In the genomic region with DNA sequence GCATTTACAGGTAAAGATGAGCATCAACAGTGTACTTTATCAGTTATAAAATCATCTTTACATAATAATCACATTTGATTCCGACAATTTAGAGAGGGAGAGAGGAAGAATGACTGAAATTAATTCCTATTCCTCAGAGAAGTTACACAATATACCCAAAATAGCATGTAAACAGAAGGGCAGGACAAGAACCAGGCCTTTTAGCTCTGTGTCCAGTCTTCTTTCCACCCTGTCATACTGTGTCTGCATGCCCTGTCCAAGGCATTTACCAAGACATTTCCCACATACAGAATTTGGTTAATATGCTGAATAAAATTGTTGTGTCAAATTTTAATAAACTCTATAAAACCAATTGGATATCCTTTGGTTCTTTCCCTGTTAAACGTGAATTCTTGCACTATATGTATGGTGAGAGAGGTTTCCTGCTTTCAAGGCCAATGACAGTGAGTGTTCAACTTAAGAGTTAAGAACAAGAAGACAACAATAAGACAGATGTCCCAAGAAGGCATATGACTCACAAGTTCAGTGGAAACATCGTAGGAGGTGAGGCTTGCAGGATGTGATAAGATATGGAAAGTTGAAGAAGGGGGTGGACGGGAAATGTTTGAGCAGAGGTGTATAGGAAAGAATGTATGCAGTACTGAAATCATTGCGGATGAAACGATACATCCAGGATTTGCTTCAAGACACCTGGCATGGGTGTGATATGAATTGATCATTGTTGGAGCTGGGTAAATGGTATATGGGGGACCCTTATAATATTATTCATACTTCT, we compare ENCODE assay signal across 1 cellular context.
A peak's percentile ranks its signal among the peaks of the same experiment; 100 is the strongest.
TF ChIP-seq lines count a peak whose summit lies in the region.

No MANE protein-coding gene starts in this region.

TF ChIP-seq in K562, 482 proteins besides CTCF, POLR2A, EP300 and RAD21 (continued from another document and continues in another):
- TF ChIP-seq, protein P1, sequence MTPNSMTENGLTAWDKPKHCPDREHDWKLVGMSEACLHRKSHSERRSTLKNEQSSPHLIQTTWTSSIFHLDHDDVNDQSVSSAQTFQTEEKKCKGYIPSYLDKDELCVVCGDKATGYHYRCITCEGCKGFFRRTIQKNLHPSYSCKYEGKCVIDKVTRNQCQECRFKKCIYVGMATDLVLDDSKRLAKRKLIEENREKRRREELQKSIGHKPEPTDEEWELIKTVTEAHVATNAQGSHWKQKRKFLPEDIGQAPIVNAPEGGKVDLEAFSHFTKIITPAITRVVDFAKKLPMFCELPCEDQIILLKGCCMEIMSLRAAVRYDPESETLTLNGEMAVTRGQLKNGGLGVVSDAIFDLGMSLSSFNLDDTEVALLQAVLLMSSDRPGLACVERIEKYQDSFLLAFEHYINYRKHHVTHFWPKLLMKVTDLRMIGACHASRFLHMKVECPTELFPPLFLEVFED (CRISPR knock-in tag; conservative IDR thresholded peaks at IDR 0.05) = peak; percentile 98
- TF ChIP-seq, protein P2, sequence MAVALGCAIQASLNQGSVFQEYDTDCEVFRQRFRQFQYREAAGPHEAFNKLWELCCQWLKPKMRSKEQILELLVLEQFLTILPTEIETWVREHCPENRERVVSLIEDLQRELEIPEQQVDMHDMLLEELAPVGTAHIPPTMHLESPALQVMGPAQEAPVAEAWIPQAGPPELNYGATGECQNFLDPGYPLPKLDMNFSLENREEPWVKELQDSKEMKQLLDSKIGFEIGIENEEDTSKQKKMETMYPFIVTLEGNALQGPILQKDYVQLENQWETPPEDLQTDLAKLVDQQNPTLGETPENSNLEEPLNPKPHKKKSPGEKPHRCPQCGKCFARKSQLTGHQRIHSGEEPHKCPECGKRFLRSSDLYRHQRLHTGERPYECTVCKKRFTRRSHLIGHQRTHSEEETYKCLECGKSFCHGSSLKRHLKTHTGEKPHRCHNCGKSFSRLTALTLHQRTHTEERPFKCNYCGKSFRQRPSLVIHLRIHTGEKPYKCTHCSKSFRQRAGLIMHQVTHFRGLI (CRISPR knock-in tag; IDR thresholded peaks at IDR 0.05) = peak; percentile 62; the same call in 1 of the 2 replicates
- TF ChIP-seq FOXM1 (IDR thresholded peaks at IDR 0.05; ENCODE audit: low read depth) = peak; percentile 93
- TF ChIP-seq FOXM1 (CRISPR knock-in tag; IDR thresholded peaks at IDR 0.05; ENCODE audit: low read depth) = no peak
- TF ChIP-seq ERF (CRISPR knock-in tag; IDR thresholded peaks at IDR 0.05) = 0 out of 2 replicates have a peak, but pooled peaks have one; percentile 23
- TF ChIP-seq SLC30A9 (CRISPR knock-in tag; IDR thresholded peaks at IDR 0.05) = no peak
- TF ChIP-seq ZNF830 (CRISPR knock-in tag; IDR thresholded peaks at IDR 0.05) = no peak
- no peak for TF ChIP-seq ZNF217 (CRISPR knock-in tag; IDR thresholded peaks at IDR 0.05)
- TF ChIP-seq ZNF175 (CRISPR knock-in tag; IDR thresholded peaks at IDR 0.05; ENCODE audit: low read depth) = peak; percentile 69
- TF ChIP-seq DACH1 (IDR thresholded peaks at IDR 0.05; ENCODE audit: partially characterized antibody) = peak; percentile 5
- peak; percentile 49; the same call in 1 of the 2 replicates for TF ChIP-seq ZKSCAN1 (IDR thresholded peaks at IDR 0.05; ENCODE audit: low read depth, low read length)
- no peak for TF ChIP-seq NR4A1 (CRISPR knock-in tag; IDR thresholded peaks at IDR 0.05)
- peak; percentile 37; the same call in 1 of the 2 replicates for TF ChIP-seq NR4A1 (tag; IDR thresholded peaks at IDR 0.05)
- peak; percentile 78 for TF ChIP-seq CXXC5 (CRISPR knock-in tag; IDR thresholded peaks at IDR 0.05)
- TF ChIP-seq NFIC (IDR thresholded peaks at IDR 0.05) = peak; percentile 88
- TF ChIP-seq FOSL1 (tag; conservative IDR thresholded peaks at IDR 0.05) = peak; percentile 100
- peak; percentile 69; the same call in 1 of the 2 replicates for TF ChIP-seq ZNF311 (CRISPR knock-in tag; IDR thresholded peaks at IDR 0.05)
- TF ChIP-seq, protein P3, sequence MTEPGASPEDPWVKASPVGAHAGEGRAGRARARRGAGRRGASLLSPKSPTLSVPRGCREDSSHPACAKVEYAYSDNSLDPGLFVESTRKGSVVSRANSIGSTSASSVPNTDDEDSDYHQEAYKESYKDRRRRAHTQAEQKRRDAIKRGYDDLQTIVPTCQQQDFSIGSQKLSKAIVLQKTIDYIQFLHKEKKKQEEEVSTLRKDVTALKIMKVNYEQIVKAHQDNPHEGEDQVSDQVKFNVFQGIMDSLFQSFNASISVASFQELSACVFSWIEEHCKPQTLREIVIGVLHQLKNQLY (CRISPR knock-in tag; conservative IDR thresholded peaks at IDR 0.05) = 0 out of 4 replicates have a peak, but pooled peaks of 1 of the 2 experiments have one; percentile 71
- TF ChIP-seq, protein P4, sequence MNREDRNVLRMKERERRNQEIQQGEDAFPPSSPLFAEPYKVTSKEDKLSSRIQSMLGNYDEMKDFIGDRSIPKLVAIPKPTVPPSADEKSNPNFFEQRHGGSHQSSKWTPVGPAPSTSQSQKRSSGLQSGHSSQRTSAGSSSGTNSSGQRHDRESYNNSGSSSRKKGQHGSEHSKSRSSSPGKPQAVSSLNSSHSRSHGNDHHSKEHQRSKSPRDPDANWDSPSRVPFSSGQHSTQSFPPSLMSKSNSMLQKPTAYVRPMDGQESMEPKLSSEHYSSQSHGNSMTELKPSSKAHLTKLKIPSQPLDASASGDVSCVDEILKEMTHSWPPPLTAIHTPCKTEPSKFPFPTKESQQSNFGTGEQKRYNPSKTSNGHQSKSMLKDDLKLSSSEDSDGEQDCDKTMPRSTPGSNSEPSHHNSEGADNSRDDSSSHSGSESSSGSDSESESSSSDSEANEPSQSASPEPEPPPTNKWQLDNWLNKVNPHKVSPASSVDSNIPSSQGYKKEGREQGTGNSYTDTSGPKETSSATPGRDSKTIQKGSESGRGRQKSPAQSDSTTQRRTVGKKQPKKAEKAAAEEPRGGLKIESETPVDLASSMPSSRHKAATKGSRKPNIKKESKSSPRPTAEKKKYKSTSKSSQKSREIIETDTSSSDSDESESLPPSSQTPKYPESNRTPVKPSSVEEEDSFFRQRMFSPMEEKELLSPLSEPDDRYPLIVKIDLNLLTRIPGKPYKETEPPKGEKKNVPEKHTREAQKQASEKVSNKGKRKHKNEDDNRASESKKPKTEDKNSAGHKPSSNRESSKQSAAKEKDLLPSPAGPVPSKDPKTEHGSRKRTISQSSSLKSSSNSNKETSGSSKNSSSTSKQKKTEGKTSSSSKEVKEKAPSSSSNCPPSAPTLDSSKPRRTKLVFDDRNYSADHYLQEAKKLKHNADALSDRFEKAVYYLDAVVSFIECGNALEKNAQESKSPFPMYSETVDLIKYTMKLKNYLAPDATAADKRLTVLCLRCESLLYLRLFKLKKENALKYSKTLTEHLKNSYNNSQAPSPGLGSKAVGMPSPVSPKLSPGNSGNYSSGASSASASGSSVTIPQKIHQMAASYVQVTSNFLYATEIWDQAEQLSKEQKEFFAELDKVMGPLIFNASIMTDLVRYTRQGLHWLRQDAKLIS (CRISPR knock-in tag; IDR thresholded peaks at IDR 0.05) = 0 out of 2 replicates have a peak, but pooled peaks have one; percentile 29
- peak; percentile 100 for TF ChIP-seq ARID1B (IDR thresholded peaks at IDR 0.05)
- TF ChIP-seq ZNF232 (CRISPR knock-in tag; IDR thresholded peaks at IDR 0.05) = no peak
- TF ChIP-seq, protein P5, sequence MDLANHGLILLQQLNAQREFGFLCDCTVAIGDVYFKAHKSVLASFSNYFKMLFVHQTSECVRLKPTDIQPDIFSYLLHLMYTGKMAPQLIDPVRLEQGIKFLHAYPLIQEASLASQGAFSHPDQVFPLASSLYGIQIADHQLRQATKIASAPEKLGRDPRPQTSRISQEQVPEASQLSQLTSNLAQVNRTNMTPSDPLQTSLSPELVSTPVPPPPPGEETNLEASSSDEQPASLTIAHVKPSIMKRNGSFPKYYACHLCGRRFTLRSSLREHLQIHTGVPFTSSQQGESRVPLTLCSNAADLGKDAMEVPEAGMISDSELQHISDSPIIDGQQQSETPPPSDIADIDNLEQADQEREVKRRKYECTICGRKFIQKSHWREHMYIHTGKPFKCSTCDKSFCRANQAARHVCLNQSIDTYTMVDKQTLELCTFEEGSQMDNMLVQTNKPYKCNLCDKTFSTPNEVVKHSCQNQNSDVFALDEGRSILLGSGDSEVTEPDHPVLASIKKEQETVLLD (IDR thresholded peaks at IDR 0.05) = peak; percentile 92
- TF ChIP-seq MBD2 (IDR thresholded peaks at IDR 0.05; ENCODE audit: borderline replicate concordance, low read depth) = peak; percentile 95
- TF ChIP-seq, protein P6, sequence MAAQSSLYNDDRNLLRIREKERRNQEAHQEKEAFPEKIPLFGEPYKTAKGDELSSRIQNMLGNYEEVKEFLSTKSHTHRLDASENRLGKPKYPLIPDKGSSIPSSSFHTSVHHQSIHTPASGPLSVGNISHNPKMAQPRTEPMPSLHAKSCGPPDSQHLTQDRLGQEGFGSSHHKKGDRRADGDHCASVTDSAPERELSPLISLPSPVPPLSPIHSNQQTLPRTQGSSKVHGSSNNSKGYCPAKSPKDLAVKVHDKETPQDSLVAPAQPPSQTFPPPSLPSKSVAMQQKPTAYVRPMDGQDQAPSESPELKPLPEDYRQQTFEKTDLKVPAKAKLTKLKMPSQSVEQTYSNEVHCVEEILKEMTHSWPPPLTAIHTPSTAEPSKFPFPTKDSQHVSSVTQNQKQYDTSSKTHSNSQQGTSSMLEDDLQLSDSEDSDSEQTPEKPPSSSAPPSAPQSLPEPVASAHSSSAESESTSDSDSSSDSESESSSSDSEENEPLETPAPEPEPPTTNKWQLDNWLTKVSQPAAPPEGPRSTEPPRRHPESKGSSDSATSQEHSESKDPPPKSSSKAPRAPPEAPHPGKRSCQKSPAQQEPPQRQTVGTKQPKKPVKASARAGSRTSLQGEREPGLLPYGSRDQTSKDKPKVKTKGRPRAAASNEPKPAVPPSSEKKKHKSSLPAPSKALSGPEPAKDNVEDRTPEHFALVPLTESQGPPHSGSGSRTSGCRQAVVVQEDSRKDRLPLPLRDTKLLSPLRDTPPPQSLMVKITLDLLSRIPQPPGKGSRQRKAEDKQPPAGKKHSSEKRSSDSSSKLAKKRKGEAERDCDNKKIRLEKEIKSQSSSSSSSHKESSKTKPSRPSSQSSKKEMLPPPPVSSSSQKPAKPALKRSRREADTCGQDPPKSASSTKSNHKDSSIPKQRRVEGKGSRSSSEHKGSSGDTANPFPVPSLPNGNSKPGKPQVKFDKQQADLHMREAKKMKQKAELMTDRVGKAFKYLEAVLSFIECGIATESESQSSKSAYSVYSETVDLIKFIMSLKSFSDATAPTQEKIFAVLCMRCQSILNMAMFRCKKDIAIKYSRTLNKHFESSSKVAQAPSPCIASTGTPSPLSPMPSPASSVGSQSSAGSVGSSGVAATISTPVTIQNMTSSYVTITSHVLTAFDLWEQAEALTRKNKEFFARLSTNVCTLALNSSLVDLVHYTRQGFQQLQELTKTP (IDR thresholded peaks at IDR 0.05; ENCODE audit: low read depth in 1 of 2, partially characterized antibody in 2 of 2) = peak; percentile 82 to 96
- TF ChIP-seq ZFP30 (CRISPR knock-in tag; IDR thresholded peaks at IDR 0.05; ENCODE audit: borderline replicate concordance) = no peak
- peak; percentile 98 for TF ChIP-seq GATAD2A (IDR thresholded peaks at IDR 0.05)
- TF ChIP-seq LARP7 (IDR thresholded peaks at IDR 0.05) = peak; percentile 79; the same call in 1 of the 2 replicates
- TF ChIP-seq MCM2 (IDR thresholded peaks at IDR 0.05; ENCODE audit: low read depth) = no peak
- no peak for TF ChIP-seq PTRF (tag; IDR thresholded peaks at IDR 0.05)
- TF ChIP-seq ADNP (tag; IDR thresholded peaks at IDR 0.05) = peak; percentile 44; the same call in 1 of the 2 replicates
- TF ChIP-seq, protein P7, sequence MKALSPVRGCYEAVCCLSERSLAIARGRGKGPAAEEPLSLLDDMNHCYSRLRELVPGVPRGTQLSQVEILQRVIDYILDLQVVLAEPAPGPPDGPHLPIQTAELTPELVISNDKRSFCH (CRISPR knock-in tag; IDR thresholded peaks at IDR 0.05) = no peak
- TF ChIP-seq, protein P7 (tag; IDR thresholded peaks at IDR 0.05) = peak; percentile 60; the same call in 1 of the 2 replicates
- TF ChIP-seq, protein P8, sequence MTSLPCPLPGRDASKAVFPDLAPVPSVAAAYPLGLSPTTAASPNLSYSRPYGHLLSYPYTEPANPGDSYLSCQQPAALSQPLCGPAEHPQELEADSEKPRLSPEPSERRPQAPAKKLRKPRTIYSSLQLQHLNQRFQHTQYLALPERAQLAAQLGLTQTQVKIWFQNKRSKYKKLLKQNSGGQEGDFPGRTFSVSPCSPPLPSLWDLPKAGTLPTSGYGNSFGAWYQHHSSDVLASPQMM (CRISPR knock-in tag; IDR thresholded peaks at IDR 0.05) = no peak
- TF ChIP-seq RB1 (IDR thresholded peaks at IDR 0.05; ENCODE audit: low read depth) = no peak
- peak; percentile 96 for TF ChIP-seq ETV1 (tag; conservative IDR thresholded peaks at IDR 0.05; ENCODE audit: low read depth)
- TF ChIP-seq, protein P9, sequence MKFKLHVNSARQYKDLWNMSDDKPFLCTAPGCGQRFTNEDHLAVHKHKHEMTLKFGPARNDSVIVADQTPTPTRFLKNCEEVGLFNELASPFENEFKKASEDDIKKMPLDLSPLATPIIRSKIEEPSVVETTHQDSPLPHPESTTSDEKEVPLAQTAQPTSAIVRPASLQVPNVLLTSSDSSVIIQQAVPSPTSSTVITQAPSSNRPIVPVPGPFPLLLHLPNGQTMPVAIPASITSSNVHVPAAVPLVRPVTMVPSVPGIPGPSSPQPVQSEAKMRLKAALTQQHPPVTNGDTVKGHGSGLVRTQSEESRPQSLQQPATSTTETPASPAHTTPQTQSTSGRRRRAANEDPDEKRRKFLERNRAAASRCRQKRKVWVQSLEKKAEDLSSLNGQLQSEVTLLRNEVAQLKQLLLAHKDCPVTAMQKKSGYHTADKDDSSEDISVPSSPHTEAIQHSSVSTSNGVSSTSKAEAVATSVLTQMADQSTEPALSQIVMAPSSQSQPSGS (CRISPR knock-in tag; IDR thresholded peaks at IDR 0.05) = no peak
- TF ChIP-seq HLTF (IDR thresholded peaks at IDR 0.05) = peak; percentile 98
- TF ChIP-seq EHMT2 (IDR thresholded peaks at IDR 0.05) = peak; percentile 92
- peak; percentile 94 for TF ChIP-seq JUNB (CRISPR knock-in tag; conservative IDR thresholded peaks at IDR 0.05)
- peak; percentile 81 for TF ChIP-seq EP400 (IDR thresholded peaks at IDR 0.05)
- TF ChIP-seq HMG20A (CRISPR knock-in tag; conservative IDR thresholded peaks at IDR 0.05) = peak; percentile 63; the same call in 1 of the 2 replicates
- TF ChIP-seq, protein P10, sequence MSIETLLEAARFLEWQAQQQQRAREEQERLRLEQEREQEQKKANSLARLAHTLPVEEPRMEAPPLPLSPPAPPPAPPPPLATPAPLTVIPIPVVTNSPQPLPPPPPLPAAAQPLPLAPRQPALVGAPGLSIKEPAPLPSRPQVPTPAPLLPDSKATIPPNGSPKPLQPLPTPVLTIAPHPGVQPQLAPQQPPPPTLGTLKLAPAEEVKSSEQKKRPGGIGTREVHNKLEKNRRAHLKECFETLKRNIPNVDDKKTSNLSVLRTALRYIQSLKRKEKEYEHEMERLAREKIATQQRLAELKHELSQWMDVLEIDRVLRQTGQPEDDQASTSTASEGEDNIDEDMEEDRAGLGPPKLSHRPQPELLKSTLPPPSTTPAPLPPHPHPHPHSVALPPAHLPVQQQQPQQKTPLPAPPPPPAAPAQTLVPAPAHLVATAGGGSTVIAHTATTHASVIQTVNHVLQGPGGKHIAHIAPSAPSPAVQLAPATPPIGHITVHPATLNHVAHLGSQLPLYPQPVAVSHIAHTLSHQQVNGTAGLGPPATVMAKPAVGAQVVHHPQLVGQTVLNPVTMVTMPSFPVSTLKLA (conservative IDR thresholded peaks at IDR 0.05) = peak; percentile 61 to 87
